8 cellular contexts compared by ENCODE assay signal in the genomic region with DNA sequence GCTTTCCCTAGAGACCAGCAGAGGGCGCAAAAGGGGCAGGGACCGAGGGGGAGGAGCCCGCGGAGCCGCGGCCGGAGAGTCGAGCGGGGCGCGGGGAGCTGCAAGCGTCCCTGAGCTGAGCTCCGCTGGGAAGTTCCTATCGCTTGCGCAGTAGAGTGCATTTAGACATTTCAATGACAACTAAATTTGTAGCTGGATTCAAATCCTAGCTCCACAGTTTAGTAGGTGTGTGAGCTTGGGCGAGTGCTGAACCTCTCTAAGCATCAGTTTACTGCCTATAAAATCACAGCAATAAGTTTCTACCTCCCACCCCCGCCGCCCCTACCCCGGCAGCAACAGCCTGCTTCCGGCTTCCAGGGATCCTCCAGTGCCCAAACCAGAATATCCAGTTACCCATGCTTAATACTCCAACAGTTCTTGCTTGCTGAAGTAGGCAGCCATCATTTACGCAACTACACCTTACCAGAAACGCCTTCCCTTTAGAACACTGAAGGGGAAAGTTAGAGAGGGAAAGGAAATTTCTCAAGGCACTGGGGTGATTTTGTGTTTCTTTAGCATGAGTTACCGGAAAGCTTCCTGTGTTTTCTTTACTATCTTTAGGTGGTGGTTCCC. TPM values are rescaled to one million over a fixed set of nuclear protein-coding genes. Genes with fewer than 3 reads are reported as not detected.
DNase-seq lines count a peak whose midpoint lies in the region; ATAC-seq, FAIRE-seq and TF ChIP-seq lines count a peak whose summit lies in the region.

No MANE protein-coding gene starts in this region.

- TF ChIP-seq EP300 in H1 (IDR thresholded peaks at IDR 0.05; ENCODE audit: borderline replicate concordance in 1 of 2, low read depth in 2 of 2, low read length in 2 of 2): peak in 1 of 2 experiments; percentile 42; a peak in 1 of 3 replicates

- H4K8ac ChIP-seq in H1 (ENCODE audit: extremely low read depth, insufficient read depth, low read length) (no peak overlapping the region), mesendoderm (ENCODE audit: low read depth, low read length) (no peak overlapping the region)

- H3K18ac ChIP-seq in H1 (ENCODE audit: extremely low read depth, low read length) (no peak overlapping the region), mesendoderm (ENCODE audit: low read length) (no peak overlapping the region)

- H2BK20ac ChIP-seq in H1 (ENCODE audit: low read length): no peak overlapping the region

- H3K9me3 ChIP-seq in H1 (ENCODE audit: insufficient read depth in 2 of 2, low read depth in 1 of 2, low read length in 1 of 2): no peaks in the 10 kb centered on the region

- 3% methylated on average over 23 of the region's 23 CpGs; no CpG with 5 or more reads in 1 of the 2 experiments for WGBS in H1 (ENCODE audit: extremely low coverage in 1 of 2, insufficient coverage in 1 of 2, insufficient read length in 1 of 2, insufficient replicate concordance in 2 of 2, low coverage in 1 of 2, low lambda C conversion rate in 2 of 2, missing lambda C conversion rate in 1 of 2), 2 experiments
- no CpG with 5 or more reads among the region's 23 CpGs for WGBS in mesendoderm (ENCODE audit: extremely low coverage, insufficient coverage, low lambda C conversion rate)

- no peaks in the 10 kb centered on the region for H3K36me3 ChIP-seq in H1 (ENCODE audit: control insufficient read depth in 2 of 4, insufficient read depth in 4 of 4, low read length in 3 of 4)
- H3K36me3 ChIP-seq in mesendoderm (ENCODE audit: control insufficient read depth, insufficient read depth, low read length): no peaks in the 10 kb centered on the region

- POLR2A ChIA-PET in H1 (lab: Charles Lee; ENCODE audit: partially characterized antibody): interaction anchor here (0.6 to 1.9 kb wide), 7 partner anchors 11 to 398 kb away, joined by 3 to 6 read pairs (median 3); partner anchors contain the start of gene SUSD4

- H2BK120ac ChIP-seq in H1 (replicated peaks; ENCODE audit: low read depth, low read length) (no peak overlapping the region), mesendoderm (ENCODE audit: low read depth, low read length) (no peak overlapping the region)

- H2AK5ac ChIP-seq in H1 (ENCODE audit: low read depth, low read length) (no peak overlapping the region), mesendoderm (ENCODE audit: low read length) (no peak overlapping the region)

- no peak overlapping the region; a peak in 2 of 7 replicates for H3K9ac ChIP-seq in H1 (replicated peaks in 1 of 4; ENCODE audit: extremely low read depth in 1 of 4, low read depth in 3 of 4, low read length in 3 of 4)
- H3K9ac ChIP-seq in mesendoderm (ENCODE audit: low read length): peak overlapping the region; percentile 63

- H2BK12ac ChIP-seq in H1 (ENCODE audit: low read depth, low read length): no peak overlapping the region

- H2BK15ac ChIP-seq in H1 (ENCODE audit: low read length): no peak overlapping the region
- H2BK15ac ChIP-seq in mesendoderm (replicated peaks; ENCODE audit: low read depth): no peak overlapping the region

- H3K79me1 ChIP-seq in H1 (ENCODE audit: low read depth, low read length) (no peaks in the 10 kb centered on the region), mesendoderm (ENCODE audit: low read length) (no peaks in the 10 kb centered on the region)

- peak; percentile 68 to 76 for TF ChIP-seq RAD21 in H1 (IDR thresholded peaks at IDR 0.05 in 1 of 2, conservative IDR thresholded peaks at IDR 0.05 in 1 of 2; ENCODE audit: low read depth in 2 of 2, low read length in 2 of 2)

- no peaks in the 10 kb centered on the region for H4K20me1 ChIP-seq in H1 (replicated peaks in 1 of 2; ENCODE audit: control insufficient read depth in 1 of 2, insufficient read depth in 2 of 2, low read length in 2 of 2)

- TF ChIP-seq CTCF in H1 (IDR thresholded peaks at IDR 0.05; ENCODE audit: control extremely low read depth in 1 of 3, insufficient read depth in 1 of 3, low read depth in 1 of 3, low read length in 3 of 3): peak; percentile 88 to 93 (median 88)

- H2AFZ ChIP-seq in H1 (ENCODE audit: low read length): peak overlapping the region; percentile 97

- H3K4ac ChIP-seq in H1 (replicated peaks; ENCODE audit: insufficient read length, low read depth, low read length) (no peak overlapping the region), mesendoderm (ENCODE audit: low read depth, low read length) (no peak overlapping the region)

- FAIRE-seq in H1 (lab: Jason Lieb, UNC): peak; percentile 76

- H2BK5ac ChIP-seq in H1 (ENCODE audit: low read depth, low read length) (no peak overlapping the region), mesendoderm (ENCODE audit: low read length) (no peak overlapping the region)

- H3K27ac ChIP-seq in H1 (ENCODE audit: low read depth, low read length): peak overlapping the region; percentile 16; the same call in 1 of the 2 replicates
- H3K27ac ChIP-seq in mesendoderm (ENCODE audit: low read depth, low read length): no peak overlapping the region

- no peak overlapping the region for H3K14ac ChIP-seq in H1 (ENCODE audit: insufficient read length)

- H3K79me2 ChIP-seq in H1 (ENCODE audit: control insufficient read depth in 1 of 2, insufficient read depth in 2 of 2, low read length in 2 of 2) (no peaks in the 10 kb centered on the region), mesendoderm (ENCODE audit: control insufficient read depth, insufficient read depth, low read length) (no peaks in the 10 kb centered on the region)

- TF ChIP-seq POLR2A in H1 (IDR thresholded peaks at IDR 0.05; ENCODE audit: control extremely low read depth in 1 of 2, low read depth in 2 of 2, low read length in 2 of 2): peak in 1 of 2 experiments; percentile 61; a peak in 2 of 3 replicates

- peak in 13 of 14 donors; percentile 9 to 81 (median 50) for DNase-seq in C1 segment of cervical spinal cord (lab: John Stamatoyannopoulos, UW)
- DNase-seq in HPDE6-E6E7 (ENCODE audit: extremely low spot score): peak; percentile 84
- peak; percentile 62 to 63 for DNase-seq in NOMO-1 (lab: John Stamatoyannopoulos, UW; ENCODE audit: unreplicated experiment in 2 of 2)
- DNase-seq in activated CD8-positive, alpha-beta memory T cell treated with anti-CD3 and anti-CD28 coated beads for 4 hours (ENCODE audit: low read depth in 2 of 2): peak; percentile 47 to 49
- DNase-seq in H1 (ENCODE audit: low read depth in 1 of 2, low spot score in 2 of 2): peak; percentile 70 to 93
- DNase-seq in mesendoderm: peak; percentile 92
- peak; percentile 48 for DNase-seq in stimulated activated CD8-positive, alpha-beta memory T cell treated with anti-CD3 and anti-CD28 coated beads, Interleukin-12 subunit alpha, Interleukin-12 subunit beta, amount 100 ng/mL, for 24 hours (ENCODE audit: extremely low read depth)

- peak; percentile 81 for ATAC-seq in GM19455 (IDR thresholded peaks at IDR 0.05; ENCODE audit: unreplicated experiment)

- H3K56ac ChIP-seq in H1 (replicated peaks; ENCODE audit: insufficient read length, low read depth, low read length) (no peak overlapping the region), mesendoderm (ENCODE audit: low read length) (peak overlapping the region; percentile 83)

- peak overlapping the region; percentile 2 for H4K5ac ChIP-seq in H1 (ENCODE audit: insufficient read length, low read depth, low read length)
- H4K5ac ChIP-seq in mesendoderm (ENCODE audit: low read length): no peak overlapping the region

- H3K23ac ChIP-seq in H1 (ENCODE audit: insufficient read length) (no peak overlapping the region), mesendoderm (ENCODE audit: low read length) (no peak overlapping the region)

- H3K4me1 ChIP-seq in H1 (replicated peaks in 1 of 4; ENCODE audit: control insufficient read depth in 3 of 4, insufficient read depth in 4 of 4, low read length in 3 of 4) (peaks cover 16 to 25% (median 19%) of the 10 kb centered on the region in 4 experiments), mesendoderm (ENCODE audit: control insufficient read depth, low read depth, low read length) (peaks cover 7% of the 10 kb centered on the region)

- CTCF ChIA-PET in H1 (lab: Charles Lee; ENCODE audit: partially characterized antibody): interaction anchor here (0.6 to 5.8 kb wide), 62 partner anchors 9 to 1966 kb away, joined by 3 to 60 read pairs (median 4); partner anchors contain the start of genes SUSD4 and TLR5

- H3K27me3 ChIP-seq in H1 (replicated peaks in 1 of 4; ENCODE audit: control insufficient read depth in 3 of 4, extremely low read depth in 1 of 4, insufficient read depth in 3 of 4, low read length in 3 of 4): peaks cover 0 to 7% (median 2%) of the 10 kb centered on the region in 4 experiments; a peak in 6 of 7 replicates
- no peaks in the 10 kb centered on the region for H3K27me3 ChIP-seq in mesendoderm (ENCODE audit: insufficient read depth, low read length, poor library complexity)

- H3K4me2 ChIP-seq in H1 (ENCODE audit: insufficient read depth in 1 of 2, low read depth in 2 of 2, low read length in 2 of 2) (peak overlapping the region; percentile 70 to 73), mesendoderm (ENCODE audit: low read length) (peak overlapping the region; percentile 20)

- H3K4me3 ChIP-seq in H1 (ENCODE audit: extremely low read depth in 1 of 4, insufficient read depth in 2 of 4, low read depth in 3 of 4, low read length in 4 of 4) (peak overlapping the region; percentile 34 to 63 (median 44); a peak in 7 of 8 replicates), mesendoderm (ENCODE audit: low read length) (peak overlapping the region; percentile 58)

- H3K23me2 ChIP-seq in H1 (ENCODE audit: low read depth, low read length): peaks cover 4% of the 10 kb centered on the region

- no peak overlapping the region for H4K91ac ChIP-seq in H1 (replicated peaks; ENCODE audit: insufficient read length, low read length)

TF ChIP-seq in H1, 55 proteins besides CTCF, POLR2A, EP300 and RAD21 (continues in another document):
- TF ChIP-seq ZNF274 (IDR thresholded peaks at IDR 0.05; ENCODE audit: borderline replicate concordance, extremely low read depth, low read length) (no peak), CTBP2 (IDR thresholded peaks at IDR 0.05; ENCODE audit: borderline replicate concordance, insufficient read depth, insufficient read length, low read length) (peak; percentile 55), TAF7 (optimal IDR thresholded peaks at IDR 0.05; ENCODE audit: borderline replicate concordance, low read depth, low read length) (peak; percentile 42), PHF8 (conservative IDR thresholded peaks at IDR 0.05; ENCODE audit: low read depth, low read length) (peak; percentile 38; the same call in 1 of the 2 replicates), GABPA (IDR thresholded peaks at IDR 0.05; ENCODE audit: borderline replicate concordance, insufficient read depth, low read length) (0 out of 2 replicates have a peak, but pooled peaks have one; percentile 40)

RNA-seq across cellular contexts. Expression of gene TLR5, which starts 9.1 kb away (rescaled TPM):
- total RNA-seq in H1 (2021; fragmentation: NEBNext Ultra II Directional; extraction: Animal tissue kit (Norgen Biotek cat#: 25700)): 0.35 and 0.94 TPM in 2 replicates
- polyA plus RNA-seq in H1 (2011; rRNA removed): 0.20 and 0.74 TPM in 2 replicates
- polyA plus RNA-seq in H1 (2011; cell fraction: cytosol; rRNA removed): 0.62 TPM
- 1.5 TPM for polyA plus RNA-seq in H1 (2011; cell fraction: nucleus; rRNA removed)
- 1.0 to 1.3 TPM (median 1.1 TPM) in 4 replicates for polyA plus RNA-seq in H1 (2012, experiment 1 of 2)
- polyA plus RNA-seq in H1 (2012, experiment 2 of 2): 0.54 TPM
- polyA plus RNA-seq in H1 (2013, experiment 1 of 2): 0.53 TPM
- 0.63 TPM for polyA plus RNA-seq in H1 (2013, experiment 2 of 2)
- 0.60 and 0.80 TPM in 2 replicates for polyA minus RNA-seq in H1 (2011; rRNA and poly(A)+ RNA removed)
- not detected for polyA minus RNA-seq in H1 (2011; cell fraction: cytosol; rRNA and poly(A)+ RNA removed)
- 2.0 TPM for polyA minus RNA-seq in H1 (2011; cell fraction: nucleus; rRNA and poly(A)+ RNA removed)
- polyA plus RNA-seq in mesendoderm (2013, experiment 1 of 2): 0.25 TPM
- polyA plus RNA-seq in mesendoderm (2013, experiment 2 of 2): 0.21 TPM
